8 cellular contexts compared by ENCODE assay signal in the genomic region with DNA sequence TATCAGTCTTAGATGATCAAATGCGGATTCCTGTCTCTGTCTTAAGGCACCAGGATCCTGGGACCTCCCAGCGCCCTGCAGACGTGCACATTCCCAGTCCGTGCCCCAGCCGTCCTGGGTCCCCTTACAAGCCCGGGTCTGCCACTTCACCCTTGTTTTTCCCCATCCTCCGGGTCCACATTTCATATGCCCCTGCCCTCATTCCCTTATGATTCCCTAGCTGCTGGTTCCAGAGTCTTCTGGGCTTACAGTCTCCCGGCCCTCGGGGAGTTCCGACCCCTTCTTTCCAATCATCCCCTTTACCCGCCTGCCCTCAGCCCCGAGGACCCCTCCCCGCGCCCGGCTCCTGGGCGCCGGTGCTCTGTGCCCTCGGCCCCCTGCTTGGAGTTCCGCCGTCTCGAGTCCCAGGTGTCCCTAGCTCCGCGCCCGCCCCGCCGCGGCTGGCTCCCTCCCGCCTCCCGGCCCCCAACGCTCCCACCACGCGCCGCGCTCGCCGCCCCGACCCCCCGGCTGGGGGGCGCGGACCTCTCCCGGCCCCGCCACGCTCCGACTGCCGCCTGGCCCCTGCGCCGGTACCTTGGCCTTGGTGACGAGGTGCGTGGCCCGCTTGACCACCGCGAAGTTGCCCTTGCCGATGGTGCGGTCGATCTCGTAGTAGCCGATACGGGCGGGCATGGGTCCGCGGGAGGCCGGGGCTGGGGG.
DNase-seq lines count a peak whose midpoint lies in the region; ATAC-seq and FAIRE-seq lines count a peak whose summit lies in the region.

No MANE protein-coding gene starts in this region.

- ATAC-seq in HG03280 (IDR thresholded peaks at IDR 0.05; ENCODE audit: unreplicated experiment) = peak; percentile 23

- H3K9ac ChIP-seq in BLaER1 treated with 17β-estradiol and CSF1 and Interleukin-3, amounts not matched to agents 10 nM and 100 nM = peak overlapping the region; percentile 92 to 100 (median 96)

- no peak for FAIRE-seq in GM19239 (lab: Jason Lieb, UNC)

- peak; percentile 20 for DNase-seq in GM19239 (ENCODE audit: insufficient read length, low spot score)
- DNase-seq in T-helper 1 cell = peak in 4 of 5 donors; percentile 16 to 24 (median 23)
- DNase-seq in caudate nucleus (lab: John Stamatoyannopoulos, UW) = peak in 35 of 61 donors; percentile 21 to 81 (median 57)
- DNase-seq in stimulated activated CD4-positive, alpha-beta T cell treated with anti-CD3 and anti-CD28 coated beads, Interleukin-4, amount 100 ng/mL, for 1 hour = peak; percentile 34
- DNase-seq in DMS153 (lab: John Stamatoyannopoulos, UW) = no peak

- no peaks in the 10 kb centered on the region for H3K27me3 ChIP-seq in BLaER1 treated with 17β-estradiol and CSF1 and Interleukin-3, amounts not matched to agents 10 nM and 100 nM
- no peaks in the 10 kb centered on the region for H3K27me3 ChIP-seq in layer of hippocampus (ENCODE audit: control insufficient read depth, insufficient read depth, low read length)

- no peaks in the 10 kb centered on the region for H3K9me3 ChIP-seq in BLaER1 treated with 17β-estradiol and CSF1 and Interleukin-3, amounts not matched to agents 10 nM and 100 nM (replicated peaks in 1 of 11)

- peaks cover 46 to 58% (median 52%) of the 10 kb centered on the region in 10 experiments for H3K4me1 ChIP-seq in BLaER1 treated with 17β-estradiol and CSF1 and Interleukin-3, amounts not matched to agents 10 nM and 100 nM

- peaks cover 0 to 1% (median 0%) of the 10 kb centered on the region in 11 experiments; a peak in 5 of 22 replicates for H3K36me3 ChIP-seq in BLaER1 treated with 17β-estradiol and CSF1 and Interleukin-3, amounts not matched to agents 10 nM and 100 nM

- peak overlapping the region; percentile 85 to 95 (median 92) for H3K4me3 ChIP-seq in BLaER1 treated with 17β-estradiol and CSF1 and Interleukin-3, amounts not matched to agents 10 nM and 100 nM

- H3K4me2 ChIP-seq in BLaER1 treated with 17β-estradiol and CSF1 and Interleukin-3, amounts not matched to agents 10 nM and 100 nM = peak overlapping the region; percentile 77 to 96 (median 93)

- H3K27ac ChIP-seq in BLaER1 treated with 17β-estradiol and CSF1 and Interleukin-3, amounts not matched to agents 10 nM and 100 nM = peak overlapping the region; percentile 88 to 99 (median 95)
- H3K27ac ChIP-seq in caudate nucleus (ENCODE audit: low read depth, low read length) = peak overlapping the region; percentile 98
- peak overlapping the region; percentile 98 for H3K27ac ChIP-seq in layer of hippocampus (ENCODE audit: low read depth, low read length)

- H4K20me1 ChIP-seq in BLaER1 treated with 17β-estradiol and CSF1 and Interleukin-3, amounts not matched to agents 10 nM and 100 nM = peaks cover 33 to 52% (median 44%) of the 10 kb centered on the region in 11 experiments
